ENCODE assay signal across 1 cellular context in the genomic region with DNA sequence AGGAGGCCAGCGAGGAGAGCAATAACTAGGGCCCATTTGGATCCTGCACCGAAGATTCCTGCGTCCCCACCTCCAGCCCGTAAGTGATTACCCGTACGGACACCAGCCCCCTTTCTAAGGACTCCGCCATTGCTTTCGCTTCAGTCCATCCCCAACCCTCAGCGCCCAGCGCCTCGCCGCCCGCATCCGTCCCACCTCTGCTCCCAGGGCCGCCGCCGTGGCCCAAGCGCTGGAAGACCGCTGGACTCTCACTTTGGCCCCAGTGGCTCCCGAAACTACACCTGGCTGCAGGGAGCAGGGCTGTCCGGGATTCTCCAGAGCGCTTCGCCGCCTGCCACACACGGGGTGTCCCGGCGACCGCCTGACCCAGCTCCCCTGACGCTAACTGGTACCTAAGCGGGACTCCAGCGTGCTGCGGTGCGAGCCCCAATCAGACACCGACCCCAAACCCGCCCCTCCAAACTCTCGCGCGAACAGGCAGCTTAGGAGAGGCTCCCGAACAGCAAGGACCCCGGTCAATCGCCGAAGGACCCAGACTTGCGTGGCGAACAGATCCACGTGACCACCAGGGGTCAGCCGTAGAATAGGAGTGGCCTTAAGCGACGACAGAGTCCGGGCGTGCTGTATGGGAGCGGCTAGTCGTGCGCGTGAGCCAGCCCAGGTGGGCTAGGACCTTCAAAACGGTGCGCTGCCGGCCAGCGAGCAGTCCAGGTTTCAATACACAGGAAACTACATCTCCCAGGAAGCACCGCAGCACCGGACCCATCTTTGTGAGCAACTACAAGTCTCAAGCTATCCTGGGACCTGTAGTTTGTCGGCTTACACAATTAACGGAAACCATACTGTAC.
TF ChIP-seq lines count a peak whose summit lies in the region.

TSS of gene CNPY2 (minus strand) at position 363 of the 848 bp plus-strand sequence. CDS start 771 bp downstream, outside the sequence.

TF ChIP-seq in HepG2, 621 proteins besides CTCF, POLR2A, EP300 and RAD21 (continued from another document and continues in another):
- TF ChIP-seq, protein P1, sequence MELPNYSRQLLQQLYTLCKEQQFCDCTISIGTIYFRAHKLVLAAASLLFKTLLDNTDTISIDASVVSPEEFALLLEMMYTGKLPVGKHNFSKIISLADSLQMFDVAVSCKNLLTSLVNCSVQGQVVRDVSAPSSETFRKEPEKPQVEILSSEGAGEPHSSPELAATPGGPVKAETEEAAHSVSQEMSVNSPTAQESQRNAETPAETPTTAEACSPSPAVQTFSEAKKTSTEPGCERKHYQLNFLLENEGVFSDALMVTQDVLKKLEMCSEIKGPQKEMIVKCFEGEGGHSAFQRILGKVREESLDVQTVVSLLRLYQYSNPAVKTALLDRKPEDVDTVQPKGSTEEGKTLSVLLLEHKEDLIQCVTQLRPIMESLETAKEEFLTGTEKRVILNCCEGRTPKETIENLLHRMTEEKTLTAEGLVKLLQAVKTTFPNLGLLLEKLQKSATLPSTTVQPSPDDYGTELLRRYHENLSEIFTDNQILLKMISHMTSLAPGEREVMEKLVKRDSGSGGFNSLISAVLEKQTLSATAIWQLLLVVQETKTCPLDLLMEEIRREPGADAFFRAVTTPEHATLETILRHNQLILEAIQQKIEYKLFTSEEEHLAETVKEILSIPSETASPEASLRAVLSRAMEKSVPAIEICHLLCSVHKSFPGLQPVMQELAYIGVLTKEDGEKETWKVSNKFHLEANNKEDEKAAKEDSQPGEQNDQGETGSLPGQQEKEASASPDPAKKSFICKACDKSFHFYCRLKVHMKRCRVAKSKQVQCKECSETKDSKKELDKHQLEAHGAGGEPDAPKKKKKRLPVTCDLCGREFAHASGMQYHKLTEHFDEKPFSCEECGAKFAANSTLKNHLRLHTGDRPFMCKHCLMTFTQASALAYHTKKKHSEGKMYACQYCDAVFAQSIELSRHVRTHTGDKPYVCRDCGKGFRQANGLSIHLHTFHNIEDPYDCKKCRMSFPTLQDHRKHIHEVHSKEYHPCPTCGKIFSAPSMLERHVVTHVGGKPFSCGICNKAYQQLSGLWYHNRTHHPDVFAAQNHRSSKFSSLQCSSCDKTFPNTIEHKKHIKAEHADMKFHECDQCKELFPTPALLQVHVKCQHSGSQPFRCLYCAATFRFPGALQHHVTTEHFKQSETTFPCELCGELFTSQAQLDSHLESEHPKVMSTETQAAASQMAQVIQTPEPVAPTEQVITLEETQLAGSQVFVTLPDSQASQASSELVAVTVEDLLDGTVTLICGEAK (IDR thresholded peaks at IDR 0.05) = no peak
- TF ChIP-seq, protein P1 (CRISPR knock-in tag; IDR thresholded peaks at IDR 0.05) = peak; percentile 1; the same call in 1 of the 2 replicates
- TF ChIP-seq KAT7 (CRISPR knock-in tag; IDR thresholded peaks at IDR 0.05; ENCODE audit: borderline replicate concordance) (no peak), PHB2 (IDR thresholded peaks at IDR 0.05; ENCODE audit: partially characterized antibody) (no peak), DRAP1 (CRISPR knock-in tag; IDR thresholded peaks at IDR 0.05) (peak; percentile 80), ZSCAN9 (CRISPR knock-in tag; IDR thresholded peaks at IDR 0.05; ENCODE audit: borderline replicate concordance) (peak; percentile 68), ZNF615 (CRISPR knock-in tag; IDR thresholded peaks at IDR 0.05; ENCODE audit: borderline replicate concordance) (no peak), ZNF781 (CRISPR knock-in tag; IDR thresholded peaks at IDR 0.05; ENCODE audit: borderline replicate concordance, not compliant biosample characterization) (peak; percentile 61), CBFB (CRISPR knock-in tag; IDR thresholded peaks at IDR 0.05) (peak; percentile 34; the same call in 1 of the 2 replicates), ZFP36L1 (CRISPR knock-in tag; IDR thresholded peaks at IDR 0.05) (no peak), ZBTB39 (CRISPR knock-in tag; IDR thresholded peaks at IDR 0.05) (no peak), MYPOP (CRISPR knock-in tag; IDR thresholded peaks at IDR 0.05) (peak; percentile 80), ZSCAN20 (CRISPR knock-in tag; IDR thresholded peaks at IDR 0.05; ENCODE audit: borderline replicate concordance) (peak; percentile 85; the same call in 1 of the 2 replicates), HNF4G (IDR thresholded peaks at IDR 0.05; ENCODE audit: borderline replicate concordance, low read depth, low read length) (no peak), HNF4G (CRISPR knock-in tag; IDR thresholded peaks at IDR 0.05; ENCODE audit: borderline replicate concordance, low read depth) (peak; percentile 74; the same call in 1 of the 2 replicates), KLF9 (CRISPR knock-in tag; IDR thresholded peaks at IDR 0.05; ENCODE audit: low read depth) (no peak), TCF7L2 (IDR thresholded peaks at IDR 0.05; ENCODE audit: low read depth, low read length) (no peak), YEATS2 (CRISPR knock-in tag; IDR thresholded peaks at IDR 0.05; ENCODE audit: borderline replicate concordance) (peak; percentile 94), ZSCAN30 (CRISPR knock-in tag; IDR thresholded peaks at IDR 0.05) (no peak), ZNF614 (CRISPR knock-in tag; IDR thresholded peaks at IDR 0.05; ENCODE audit: borderline replicate concordance) (no peak), ZC3H4 (CRISPR knock-in tag; IDR thresholded peaks at IDR 0.05; ENCODE audit: borderline replicate concordance) (no peak; the same call in 1 of the 2 replicates), NFRKB (IDR thresholded peaks at IDR 0.05) (no peak), ZSCAN29 (CRISPR knock-in tag; conservative IDR thresholded peaks at IDR 0.05) (no peak), SSRP1 (CRISPR knock-in tag; IDR thresholded peaks at IDR 0.05) (0 out of 2 replicates have a peak, but pooled peaks have one; percentile 53), TBP (CRISPR knock-in tag; IDR thresholded peaks at IDR 0.05) (no peak), ARID4A (CRISPR knock-in tag; IDR thresholded peaks at IDR 0.05; ENCODE audit: borderline replicate concordance) (peak; percentile 96), ZNF350 (CRISPR knock-in tag; IDR thresholded peaks at IDR 0.05; ENCODE audit: borderline replicate concordance, low read depth) (peak; percentile 92), ZNF574 (CRISPR knock-in tag; IDR thresholded peaks at IDR 0.05) (peak; percentile 80), ZMAT3 (CRISPR knock-in tag; conservative IDR thresholded peaks at IDR 0.05) (peak; percentile 86)
- TF ChIP-seq, protein P2, sequence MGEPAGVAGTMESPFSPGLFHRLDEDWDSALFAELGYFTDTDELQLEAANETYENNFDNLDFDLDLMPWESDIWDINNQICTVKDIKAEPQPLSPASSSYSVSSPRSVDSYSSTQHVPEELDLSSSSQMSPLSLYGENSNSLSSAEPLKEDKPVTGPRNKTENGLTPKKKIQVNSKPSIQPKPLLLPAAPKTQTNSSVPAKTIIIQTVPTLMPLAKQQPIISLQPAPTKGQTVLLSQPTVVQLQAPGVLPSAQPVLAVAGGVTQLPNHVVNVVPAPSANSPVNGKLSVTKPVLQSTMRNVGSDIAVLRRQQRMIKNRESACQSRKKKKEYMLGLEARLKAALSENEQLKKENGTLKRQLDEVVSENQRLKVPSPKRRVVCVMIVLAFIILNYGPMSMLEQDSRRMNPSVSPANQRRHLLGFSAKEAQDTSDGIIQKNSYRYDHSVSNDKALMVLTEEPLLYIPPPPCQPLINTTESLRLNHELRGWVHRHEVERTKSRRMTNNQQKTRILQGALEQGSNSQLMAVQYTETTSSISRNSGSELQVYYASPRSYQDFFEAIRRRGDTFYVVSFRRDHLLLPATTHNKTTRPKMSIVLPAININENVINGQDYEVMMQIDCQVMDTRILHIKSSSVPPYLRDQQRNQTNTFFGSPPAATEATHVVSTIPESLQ (CRISPR knock-in tag; conservative IDR thresholded peaks at IDR 0.05) = 0 out of 2 replicates have a peak, but pooled peaks have one; percentile 87
